ENCODE assay signal across 8 cellular contexts in genomic region chr5:159310492-159310891, GRCh38. TPM values are rescaled to one million over a fixed set of nuclear protein-coding genes. Genes with fewer than 3 reads are reported as not detected.
A peak's percentile ranks its signal among the peaks of the same experiment; 100 is the strongest.
DNase-seq lines count a peak whose midpoint lies in the region; ATAC-seq and TF ChIP-seq lines count a peak whose summit lies in the region.
"Had no signal": no experiment of that assay in that cellular context is flagged by ENCODE, and none has a peak within 500 bp of the region (broad histone marks: within the 10 kb centered on the region; RNA-seq: fewer than 3 reads in every experiment).

No MANE protein-coding gene starts in this region.

- no peaks in the 10 kb centered on the region for H3K36me3 ChIP-seq in ascending aorta

- ATAC-seq in HG03432 (IDR thresholded peaks at IDR 0.05; ENCODE audit: unreplicated experiment): peak; percentile 62
- peak; percentile 84 for ATAC-seq in esophagus mucosa

- POLR2A ChIA-PET in activated CD4-positive, alpha-beta T cell treated with anti-CD3 and anti-CD28 coated beads, Interleukin-2, amount 10 ng/mL, durations not matched to agents 7 days and 5 days (lab: Charles Lee): no interaction called here

- no peaks in the 10 kb centered on the region for H3K27me3 ChIP-seq in ascending aorta

- CTCF ChIA-PET in activated CD4-positive, alpha-beta T cell treated with anti-CD3 and anti-CD28 coated beads, Interleukin-2, amount 10 ng/mL, durations not matched to agents 7 days and 5 days (lab: Charles Lee): interaction anchor here (0.6 to 2.1 kb wide), 6 partner anchors 14 to 1421 kb away, joined by 3 to 10 read pairs (median 3); no protein-coding TSS in a partner anchor

- peaks cover 10% of the 10 kb centered on the region for H3K4me1 Mint-ChIP-seq in activated CD4-positive, alpha-beta T cell treated with anti-CD3 and anti-CD28 coated beads, Interleukin-2, amount 10 ng/mL, durations not matched to agents 7 days and 5 days

- H3K9me3 Mint-ChIP-seq in activated CD4-positive, alpha-beta T cell treated with anti-CD3 and anti-CD28 coated beads, Interleukin-2, amount 10 ng/mL, durations not matched to agents 7 days and 5 days: no peaks in the 10 kb centered on the region

- peak; percentile 40 for DNase-seq in activated CD4-positive, alpha-beta T cell treated with anti-CD3 and anti-CD28 coated beads, Interleukin-2, amount 10 ng/mL, durations not matched to agents 7 days and 5 days
- DNase-seq in skeletal muscle cell (ENCODE audit: low read depth) (no peak), ascending aorta (ENCODE audit: low spot score in 2 of 2) (no peak), AG08395 (ENCODE audit: low spot score) (no peak), H4 (ENCODE audit: low spot score) (no peak)

- intact Hi-C loops in ascending aorta (cut with DNase I): no loop called here

- H3K27ac ChIP-seq in ascending aorta: no peak overlapping the region
- H3K27ac ChIP-seq: KMS-11 had no signal

- H3K27ac Mint-ChIP-seq in activated CD4-positive, alpha-beta T cell treated with anti-CD3 and anti-CD28 coated beads, Interleukin-2, amount 10 ng/mL, durations not matched to agents 7 days and 5 days: no peak overlapping the region

- H3K9me3 ChIP-seq in ascending aorta: no peaks in the 10 kb centered on the region

- TF ChIP-seq CTCF in ascending aorta (IDR thresholded peaks at IDR 0.05): no peak

- H3K27me3 Mint-ChIP-seq in activated CD4-positive, alpha-beta T cell treated with anti-CD3 and anti-CD28 coated beads, Interleukin-2, amount 10 ng/mL, durations not matched to agents 7 days and 5 days: peaks cover 40% of the 10 kb centered on the region

- no peaks in the 10 kb centered on the region for H3K36me3 Mint-ChIP-seq in activated CD4-positive, alpha-beta T cell treated with anti-CD3 and anti-CD28 coated beads, Interleukin-2, amount 10 ng/mL, durations not matched to agents 7 days and 5 days (ENCODE audit: low read depth)

- H3K4me3 ChIP-seq in skeletal muscle cell (ENCODE audit: low read depth, low read length) (peak overlapping the region; percentile 11), ascending aorta (no peak overlapping the region)

- no peaks in the 10 kb centered on the region for H3K4me1 ChIP-seq in ascending aorta

- peak overlapping the region; percentile 26 for H3K4me3 Mint-ChIP-seq in activated CD4-positive, alpha-beta T cell treated with anti-CD3 and anti-CD28 coated beads, Interleukin-2, amount 10 ng/mL, durations not matched to agents 7 days and 5 days

RNA-seq across cellular contexts. Expression of gene IL12B, which starts 19.8 kb away (rescaled TPM):
- total RNA-seq in activated CD4-positive, alpha-beta T cell treated with anti-CD3 and anti-CD28 coated beads, Interleukin-2, amount 10 ng/mL, durations not matched to agents 7 days and 5 days: not detected
- total RNA-seq in esophagus mucosa (0.08 TPM), ascending aorta (not detected)
- total RNA-seq in H4 (2014; rRNA removed; shearing (Covaris generic)): not detected in 2 replicates

RNA-seq across cellular contexts. Expression of gene UBLCP1, which starts 47.4 kb away (rescaled TPM):
- total RNA-seq in activated CD4-positive, alpha-beta T cell treated with anti-CD3 and anti-CD28 coated beads, Interleukin-2, amount 10 ng/mL, durations not matched to agents 7 days and 5 days: 10 to 100 TPM; 29.2 to 32.2 TPM
- total RNA-seq in esophagus mucosa (24.0 TPM), ascending aorta (11.0 TPM)
- 38.6 and 44.4 TPM in 2 replicates for total RNA-seq in H4 (2014; rRNA removed; shearing (Covaris generic))
